ENCODE assay signal across 1 cellular context in the genomic region with DNA sequence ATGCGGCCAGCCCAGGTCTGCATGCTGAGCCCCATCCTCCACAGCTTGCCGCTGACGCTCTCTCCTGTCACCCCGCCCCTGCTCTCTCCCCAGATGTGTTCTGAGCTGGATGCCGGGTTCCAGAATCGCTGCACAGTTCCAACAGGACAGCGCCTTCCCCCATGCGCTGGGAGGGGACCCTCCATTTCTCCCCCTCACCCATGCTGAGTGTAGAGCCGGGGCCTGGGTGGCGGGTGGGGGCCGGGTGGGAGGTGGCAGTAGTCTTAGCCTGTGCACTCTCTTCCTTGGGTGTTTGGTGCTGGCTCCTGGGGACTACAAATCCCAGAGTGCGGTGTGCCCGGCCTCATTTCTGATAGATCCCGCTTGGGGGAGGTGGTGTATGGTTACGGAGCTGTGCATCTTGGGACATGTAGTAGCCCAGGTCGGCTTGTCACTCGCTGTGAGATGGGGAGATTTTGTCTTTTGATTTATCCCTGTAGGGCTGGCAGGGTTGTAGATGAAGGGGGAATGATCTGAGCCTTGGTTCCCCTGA.
TF ChIP-seq lines count a peak whose summit lies in the region.

No MANE protein-coding gene starts in this region.

TF ChIP-seq in SK-N-SH, 30 proteins besides CTCF, POLR2A, EP300 and RAD21:
- no peak for TF ChIP-seq FOXJ3 (CRISPR knock-in tag; IDR thresholded peaks at IDR 0.05)
- TF ChIP-seq, protein P1, sequence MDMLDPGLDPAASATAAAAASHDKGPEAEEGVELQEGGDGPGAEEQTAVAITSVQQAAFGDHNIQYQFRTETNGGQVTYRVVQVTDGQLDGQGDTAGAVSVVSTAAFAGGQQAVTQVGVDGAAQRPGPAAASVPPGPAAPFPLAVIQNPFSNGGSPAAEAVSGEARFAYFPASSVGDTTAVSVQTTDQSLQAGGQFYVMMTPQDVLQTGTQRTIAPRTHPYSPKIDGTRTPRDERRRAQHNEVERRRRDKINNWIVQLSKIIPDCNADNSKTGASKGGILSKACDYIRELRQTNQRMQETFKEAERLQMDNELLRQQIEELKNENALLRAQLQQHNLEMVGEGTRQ (IDR thresholded peaks at IDR 0.05; ENCODE audit: borderline replicate concordance, low read depth, low read length), result no peak
- no peak for TF ChIP-seq MEF2A (IDR thresholded peaks at IDR 0.05; ENCODE audit: borderline replicate concordance, low read depth)
- no peak for TF ChIP-seq RXRA (IDR thresholded peaks at IDR 0.05; ENCODE audit: borderline replicate concordance, low read depth)
- TF ChIP-seq EZH2phosphoT487 (IDR thresholded peaks at IDR 0.05; ENCODE audit: borderline replicate concordance, low read depth), result no peak
- TF ChIP-seq FOXM1 (IDR thresholded peaks at IDR 0.05; ENCODE audit: low read depth), result no peak
- TF ChIP-seq SMC3 (IDR thresholded peaks at IDR 0.05; ENCODE audit: low read depth, low read length), result no peak
- TF ChIP-seq, protein P2, sequence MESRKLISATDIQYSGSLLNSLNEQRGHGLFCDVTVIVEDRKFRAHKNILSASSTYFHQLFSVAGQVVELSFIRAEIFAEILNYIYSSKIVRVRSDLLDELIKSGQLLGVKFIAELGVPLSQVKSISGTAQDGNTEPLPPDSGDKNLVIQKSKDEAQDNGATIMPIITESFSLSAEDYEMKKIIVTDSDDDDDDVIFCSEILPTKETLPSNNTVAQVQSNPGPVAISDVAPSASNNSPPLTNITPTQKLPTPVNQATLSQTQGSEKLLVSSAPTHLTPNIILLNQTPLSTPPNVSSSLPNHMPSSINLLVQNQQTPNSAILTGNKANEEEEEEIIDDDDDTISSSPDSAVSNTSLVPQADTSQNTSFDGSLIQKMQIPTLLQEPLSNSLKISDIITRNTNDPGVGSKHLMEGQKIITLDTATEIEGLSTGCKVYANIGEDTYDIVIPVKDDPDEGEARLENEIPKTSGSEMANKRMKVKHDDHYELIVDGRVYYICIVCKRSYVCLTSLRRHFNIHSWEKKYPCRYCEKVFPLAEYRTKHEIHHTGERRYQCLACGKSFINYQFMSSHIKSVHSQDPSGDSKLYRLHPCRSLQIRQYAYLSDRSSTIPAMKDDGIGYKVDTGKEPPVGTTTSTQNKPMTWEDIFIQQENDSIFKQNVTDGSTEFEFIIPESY (IDR thresholded peaks at IDR 0.05; ENCODE audit: borderline replicate concordance, low read depth), result no peak
- no peak for TF ChIP-seq FOSL2 (IDR thresholded peaks at IDR 0.05; ENCODE audit: borderline replicate concordance, low read depth)
- TF ChIP-seq, protein P3, sequence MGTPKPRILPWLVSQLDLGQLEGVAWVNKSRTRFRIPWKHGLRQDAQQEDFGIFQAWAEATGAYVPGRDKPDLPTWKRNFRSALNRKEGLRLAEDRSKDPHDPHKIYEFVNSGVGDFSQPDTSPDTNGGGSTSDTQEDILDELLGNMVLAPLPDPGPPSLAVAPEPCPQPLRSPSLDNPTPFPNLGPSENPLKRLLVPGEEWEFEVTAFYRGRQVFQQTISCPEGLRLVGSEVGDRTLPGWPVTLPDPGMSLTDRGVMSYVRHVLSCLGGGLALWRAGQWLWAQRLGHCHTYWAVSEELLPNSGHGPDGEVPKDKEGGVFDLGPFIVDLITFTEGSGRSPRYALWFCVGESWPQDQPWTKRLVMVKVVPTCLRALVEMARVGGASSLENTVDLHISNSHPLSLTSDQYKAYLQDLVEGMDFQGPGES (IDR thresholded peaks at IDR 0.05; ENCODE audit: low read depth, low read length), result no peak
- TF ChIP-seq, protein P4, sequence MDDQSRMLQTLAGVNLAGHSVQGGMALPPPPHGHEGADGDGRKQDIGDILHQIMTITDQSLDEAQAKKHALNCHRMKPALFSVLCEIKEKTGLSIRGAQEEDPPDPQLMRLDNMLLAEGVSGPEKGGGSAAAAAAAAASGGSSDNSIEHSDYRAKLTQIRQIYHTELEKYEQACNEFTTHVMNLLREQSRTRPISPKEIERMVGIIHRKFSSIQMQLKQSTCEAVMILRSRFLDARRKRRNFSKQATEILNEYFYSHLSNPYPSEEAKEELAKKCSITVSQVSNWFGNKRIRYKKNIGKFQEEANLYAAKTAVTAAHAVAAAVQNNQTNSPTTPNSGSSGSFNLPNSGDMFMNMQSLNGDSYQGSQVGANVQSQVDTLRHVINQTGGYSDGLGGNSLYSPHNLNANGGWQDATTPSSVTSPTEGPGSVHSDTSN (IDR thresholded peaks at IDR 0.05), result no peak
- no peak for TF ChIP-seq SIN3A (IDR thresholded peaks at IDR 0.05; ENCODE audit: borderline replicate concordance, low read depth, low read length)
- no peak for TF ChIP-seq POLR2AphosphoS5 (IDR thresholded peaks at IDR 0.05; ENCODE audit: low read depth, low read length)
- no peak for TF ChIP-seq ELF1 (IDR thresholded peaks at IDR 0.05)
- no peak for TF ChIP-seq RCOR1 (IDR thresholded peaks at IDR 0.05; ENCODE audit: low read length)
- TF ChIP-seq CHD2 (IDR thresholded peaks at IDR 0.05; ENCODE audit: low read length, partially characterized antibody), result no peak
- TF ChIP-seq TEAD4 (IDR thresholded peaks at IDR 0.05; ENCODE audit: borderline replicate concordance, insufficient read depth), result no peak
- TF ChIP-seq TCF12 (IDR thresholded peaks at IDR 0.05), result no peak
- no peak for TF ChIP-seq GATA2 (CRISPR knock-in tag; IDR thresholded peaks at IDR 0.05)
